In the genomic region with DNA sequence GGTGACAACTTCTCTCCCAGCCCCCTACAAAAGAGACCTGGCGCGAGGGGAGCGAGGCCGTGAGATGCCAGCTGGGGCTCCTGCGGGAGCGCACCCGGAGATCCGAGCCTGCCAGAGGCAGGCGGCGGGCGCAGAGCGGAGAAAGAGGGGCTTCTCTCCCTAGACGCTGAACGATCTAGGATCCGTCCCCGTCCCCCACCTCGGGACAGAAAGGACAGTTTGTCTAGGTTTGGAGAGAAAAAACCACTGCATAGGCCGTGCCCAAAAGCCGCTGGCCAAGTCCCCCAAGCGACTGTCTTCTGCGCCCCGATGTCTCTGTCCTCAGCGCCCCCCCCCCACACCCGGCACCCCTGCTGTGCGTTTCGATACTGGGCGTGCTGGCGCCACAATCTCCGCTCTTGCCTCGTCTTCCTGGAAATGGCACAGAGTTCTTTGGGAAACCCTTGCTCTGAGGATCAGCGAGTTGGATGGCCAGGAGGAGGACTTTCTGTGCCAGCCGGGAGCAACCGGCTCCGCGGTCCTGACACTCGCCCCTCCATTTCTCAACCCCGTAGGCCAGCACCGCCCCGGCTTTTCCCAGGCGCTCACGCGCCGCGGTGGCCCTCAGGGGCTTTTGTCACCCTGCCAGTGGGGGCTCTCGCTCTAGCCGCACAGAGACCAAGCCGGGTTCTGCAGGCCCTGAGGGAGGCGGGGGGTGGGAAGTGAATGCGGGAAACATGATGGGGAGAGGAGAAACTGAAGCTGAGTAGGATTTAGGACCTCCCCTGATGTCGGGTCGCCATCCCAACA, we compare ENCODE assay signal across 9 cellular contexts. TPM values are rescaled to one million over a fixed set of nuclear protein-coding genes. Genes with fewer than 3 reads are reported as not detected.
DNase-seq lines count a peak whose midpoint lies in the region; ATAC-seq, FAIRE-seq and TF ChIP-seq lines count a peak whose summit lies in the region.
"Had no signal": no experiment of that assay in that cellular context is flagged by ENCODE, and none has a peak within 500 bp of the region (broad histone marks: within the 10 kb centered on the region; RNA-seq: fewer than 3 reads in every experiment).

No MANE protein-coding gene starts in this region.

- H3K4me3 ChIP-seq in adipocyte (ENCODE audit: low read length) (peak overlapping the region; percentile 79), keratinocyte (ENCODE audit: control insufficient read depth in 2 of 3, extremely low read depth in 1 of 3, insufficient read depth in 2 of 3, low read depth in 1 of 3, low read length in 3 of 3) (peak overlapping the region in 1 of 3 experiments; percentile 14), thyroid gland (replicated peaks in 1 of 3) (peak overlapping the region in 2 of 3 donors; percentile 9 to 46), adrenal gland (peak overlapping the region in 1 of 4 donors; percentile 52)

- H3K4me2 ChIP-seq in keratinocyte (ENCODE audit: control insufficient read depth, extremely low read depth, insufficient read depth, low read depth, low read length): peak overlapping the region; percentile 12

- H3K27me3 ChIP-seq in adipocyte (replicated peaks; ENCODE audit: control insufficient read depth, insufficient read depth, low read length) (peaks cover 54% of the 10 kb centered on the region), keratinocyte (ENCODE audit: control insufficient read depth, extremely low read depth, insufficient read depth, low read length) (peaks cover 57% of the 10 kb centered on the region), thyroid gland (peaks cover 9% of the 10 kb centered on the region), adrenal gland (peaks cover 13% of the 10 kb centered on the region)

- H3K27ac ChIP-seq in keratinocyte (ENCODE audit: control insufficient read depth, insufficient read depth, low read length) (no peak overlapping the region), thyroid gland (no peak overlapping the region), adrenal gland (peak overlapping the region in 2 of 5 donors; percentile 57 to 82)

- TF ChIP-seq CTCF in keratinocyte (optimal IDR thresholded peaks at IDR 0.05 in 1 of 3, IDR thresholded peaks at IDR 0.05 in 1 of 3, conservative IDR thresholded peaks at IDR 0.05 in 1 of 3; ENCODE audit: extremely low read depth in 1 of 3, insufficient read depth in 2 of 3, low read length in 3 of 3): no peak
- TF ChIP-seq CTCF in thyroid gland (IDR thresholded peaks at IDR 0.05): no peak
- no peak for TF ChIP-seq CTCF in adrenal gland (IDR thresholded peaks at IDR 0.05)

- peaks cover 83% of the 10 kb centered on the region for H3K27me3 Mint-ChIP-seq in activated T-cell treated with anti-CD3 and anti-CD28 coated beads, Interleukin-2, amount 50 U/mL, for 24 hours

- no peak overlapping the region for H2AFZ ChIP-seq in keratinocyte (ENCODE audit: control insufficient read depth, low read length)

- 0 to 1% methylated on average over 16 to 43 of the region's 51 CpGs for WGBS in thyroid gland, 2 donors
- WGBS in adrenal gland, 4 donors: 0 to 4% (median 1%) methylated on average over 15 to 51 of the region's 51 CpGs

- TF ChIP-seq POLR2A in thyroid gland (IDR thresholded peaks at IDR 0.05) (no peak), adrenal gland (IDR thresholded peaks at IDR 0.05) (no peak)

- H3K9me1 ChIP-seq in keratinocyte (ENCODE audit: control insufficient read depth, extremely low read depth, insufficient read depth, low read length): no peaks in the 10 kb centered on the region

- no peak for FAIRE-seq in keratinocyte (lab: Jason Lieb, UNC)
- FAIRE-seq: bronchial epithelial cell had no signal

- no peak overlapping the region for H3K27ac Mint-ChIP-seq in activated T-cell treated with anti-CD3 and anti-CD28 coated beads, Interleukin-2, amount 50 U/mL, for 24 hours

- H3K79me2 ChIP-seq in keratinocyte (ENCODE audit: control insufficient read depth, insufficient read depth, low read length): no peaks in the 10 kb centered on the region

- DNase-seq in activated T-cell treated with anti-CD3 and anti-CD28 coated beads, Interleukin-2, amount 50 U/mL, for 24 hours: no peak
- DNase-seq in activated T-cell treated with anti-CD3 and anti-CD28 coated beads, Interleukin-2, amount 50 U/mL, for 1 hour: no peak
- DNase-seq in adipocyte (ENCODE audit: low read depth): peak; percentile 46
- no peak for DNase-seq in keratinocyte (ENCODE audit: low read depth, low spot score)
- DNase-seq in thyroid gland: peak; percentile 5 to 7
- DNase-seq in mesenteric fat pad (ENCODE audit: low spot score): no peak
- no peak for DNase-seq in adrenal gland

- H3K4me1 Mint-ChIP-seq in activated T-cell treated with anti-CD3 and anti-CD28 coated beads, Interleukin-2, amount 50 U/mL, for 24 hours (ENCODE audit: low read depth): peaks cover 36% of the 10 kb centered on the region

- H4K20me1 ChIP-seq in keratinocyte (ENCODE audit: control insufficient read depth, extremely low read depth, insufficient read depth, low read length): peaks cover 2% of the 10 kb centered on the region

- intact Hi-C loops in thyroid gland (cut with DNase I): no loop called here
- intact Hi-C loops in adrenal gland (cut with DNase I): no loop called here

- H3K9me3 ChIP-seq in adipocyte (ENCODE audit: control insufficient read depth, low read length): no peaks in the 10 kb centered on the region
- H3K9me3 ChIP-seq in keratinocyte (ENCODE audit: control insufficient read depth, low read depth, low read length): no peaks in the 10 kb centered on the region
- H3K9me3 ChIP-seq in thyroid gland: no peaks in the 10 kb centered on the region
- H3K9me3 ChIP-seq in adrenal gland (replicated peaks in 1 of 3): no peaks in the 10 kb centered on the region

- dilution Hi-C loops in keratinocyte (cut with MboI; ENCODE audit: extremely low pct_ligation_motif_present, low sequenced_read_pairs): no loop called here

- no peaks in the 10 kb centered on the region for H3K9me3 Mint-ChIP-seq in activated T-cell treated with anti-CD3 and anti-CD28 coated beads, Interleukin-2, amount 50 U/mL, for 24 hours

- H3K36me3 Mint-ChIP-seq in activated T-cell treated with anti-CD3 and anti-CD28 coated beads, Interleukin-2, amount 50 U/mL, for 24 hours (ENCODE audit: low read depth): no peaks in the 10 kb centered on the region

- no peak for ATAC-seq in HG02938 (IDR thresholded peaks at IDR 0.05; ENCODE audit: unreplicated experiment)

- peak overlapping the region; percentile 12 for H3K9ac ChIP-seq in adipocyte (ENCODE audit: low read length)
- H3K9ac ChIP-seq in keratinocyte (ENCODE audit: control insufficient read depth, extremely low read depth, insufficient read depth, low read length): no peak overlapping the region

- H3K4me1 ChIP-seq in adipocyte (ENCODE audit: control insufficient read depth, insufficient read depth, low read length) (peaks cover 20% of the 10 kb centered on the region), keratinocyte (ENCODE audit: control insufficient read depth, extremely low read depth, insufficient read depth, low read length) (peaks cover 8% of the 10 kb centered on the region), thyroid gland (peaks cover 13 to 17% of the 10 kb centered on the region in 2 donors), adrenal gland (replicated peaks in 1 of 2) (no peaks in the 10 kb centered on the region)

- H3K4me3 Mint-ChIP-seq in activated T-cell treated with anti-CD3 and anti-CD28 coated beads, Interleukin-2, amount 50 U/mL, for 24 hours: peak overlapping the region; percentile 67

- H3K36me3 ChIP-seq in adipocyte (ENCODE audit: control insufficient read depth, insufficient read depth, low read length, severe bottlenecking): no peaks in the 10 kb centered on the region
- H3K36me3 ChIP-seq in keratinocyte (ENCODE audit: control insufficient read depth in 2 of 2, extremely low read depth in 1 of 2, insufficient read depth in 2 of 2, low read length in 2 of 2): no peaks in the 10 kb centered on the region
- no peaks in the 10 kb centered on the region for H3K36me3 ChIP-seq in thyroid gland
- H3K36me3 ChIP-seq in adrenal gland (replicated peaks in 1 of 2): no peaks in the 10 kb centered on the region

RNA-seq across cellular contexts. Expression of a gene that starts 1.0 kb away (rescaled TPM):
- polyA plus RNA-seq in keratinocyte (not detected in 3 replicates), adrenal gland (1 to 10 TPM; 2.0 to 5.0 (median 2.7) TPM)
- polyA plus RNA-seq in keratinocyte (2011; ENCODE audit: low read depth): not detected
- polyA plus RNA-seq in keratinocyte (2011; cell fraction: cytosol; rRNA removed): not detected in 2 replicates
- not detected in 2 replicates for polyA plus RNA-seq in keratinocyte (2011; cell fraction: nucleus; rRNA removed)
- 0.03 TPM in 1 of 2 replicates, not detected in the other for polyA plus RNA-seq in keratinocyte (2012; ENCODE audit: low replicate concordance)
- polyA minus RNA-seq in keratinocyte: not detected in 3 replicates
- not detected for polyA minus RNA-seq in keratinocyte (2011; cell fraction: cytosol; rRNA and poly(A)+ RNA removed)
- polyA minus RNA-seq in keratinocyte (2011; cell fraction: nucleus; rRNA and poly(A)+ RNA removed): not detected in 2 replicates
- total RNA-seq in thyroid gland (1 to 10 TPM in 2 of 4 donors, under 1 TPM in 2; 0.56 to 2.5 (median 0.99) TPM), mesenteric fat pad (5.7 TPM), adrenal gland (10 to 100 TPM in 3 of 8 donors, 1 to 10 TPM in 5; 1.4 to 13.3 (median 7.5) TPM)
- total RNA-seq: bronchial epithelial cell had no signal

RNA-seq across cellular contexts. Expression of a gene that starts 27.0 kb away (rescaled TPM):
- polyA plus RNA-seq in keratinocyte (16.4 to 18.4 TPM (median 16.7 TPM) in 3 replicates), adrenal gland (10 to 100 TPM; 51.2 to 58.6 (median 54.1) TPM)
- 13.1 TPM for polyA plus RNA-seq in keratinocyte (2011; ENCODE audit: low read depth)
- 10.6 and 10.7 TPM in 2 replicates for polyA plus RNA-seq in keratinocyte (2011; cell fraction: cytosol; rRNA removed)
- polyA plus RNA-seq in keratinocyte (2011; cell fraction: nucleus; rRNA removed): 33.8 and 38.4 TPM in 2 replicates
- polyA plus RNA-seq in keratinocyte (2012; ENCODE audit: low replicate concordance): 18.5 and 26.9 TPM in 2 replicates
- 22.2 to 30.7 TPM (median 30.0 TPM) in 3 replicates for polyA minus RNA-seq in keratinocyte
- polyA minus RNA-seq in keratinocyte (2011; cell fraction: cytosol; rRNA and poly(A)+ RNA removed): 11.7 TPM
- polyA minus RNA-seq in keratinocyte (2011; cell fraction: nucleus; rRNA and poly(A)+ RNA removed): 22.8 and 23.1 TPM in 2 replicates
- total RNA-seq in thyroid gland (10 to 100 TPM; 31.9 to 42.9 (median 37.2) TPM), mesenteric fat pad (34.8 TPM), adrenal gland (10 to 100 TPM; 23.6 to 63.2 (median 48.4) TPM)

Comparison
In these comparisons a context has a peak if more than half of its experiments do, and no peak if none do; other contexts are left out.
1. DNase-seq: peak in adipocyte (single experiment) and thyroid gland (2 of 2); none in activated T-cell treated with anti-CD3 and anti-CD28 coated beads, Interleukin-2, amount 50 U/mL, for 24 hours (single experiment), activated T-cell treated with anti-CD3 and anti-CD28 coated beads, Interleukin-2, amount 50 U/mL, for 1 hour (single experiment), keratinocyte (single experiment), mesenteric fat pad (single experiment) and adrenal gland (0 of 7).